In the genomic region with DNA sequence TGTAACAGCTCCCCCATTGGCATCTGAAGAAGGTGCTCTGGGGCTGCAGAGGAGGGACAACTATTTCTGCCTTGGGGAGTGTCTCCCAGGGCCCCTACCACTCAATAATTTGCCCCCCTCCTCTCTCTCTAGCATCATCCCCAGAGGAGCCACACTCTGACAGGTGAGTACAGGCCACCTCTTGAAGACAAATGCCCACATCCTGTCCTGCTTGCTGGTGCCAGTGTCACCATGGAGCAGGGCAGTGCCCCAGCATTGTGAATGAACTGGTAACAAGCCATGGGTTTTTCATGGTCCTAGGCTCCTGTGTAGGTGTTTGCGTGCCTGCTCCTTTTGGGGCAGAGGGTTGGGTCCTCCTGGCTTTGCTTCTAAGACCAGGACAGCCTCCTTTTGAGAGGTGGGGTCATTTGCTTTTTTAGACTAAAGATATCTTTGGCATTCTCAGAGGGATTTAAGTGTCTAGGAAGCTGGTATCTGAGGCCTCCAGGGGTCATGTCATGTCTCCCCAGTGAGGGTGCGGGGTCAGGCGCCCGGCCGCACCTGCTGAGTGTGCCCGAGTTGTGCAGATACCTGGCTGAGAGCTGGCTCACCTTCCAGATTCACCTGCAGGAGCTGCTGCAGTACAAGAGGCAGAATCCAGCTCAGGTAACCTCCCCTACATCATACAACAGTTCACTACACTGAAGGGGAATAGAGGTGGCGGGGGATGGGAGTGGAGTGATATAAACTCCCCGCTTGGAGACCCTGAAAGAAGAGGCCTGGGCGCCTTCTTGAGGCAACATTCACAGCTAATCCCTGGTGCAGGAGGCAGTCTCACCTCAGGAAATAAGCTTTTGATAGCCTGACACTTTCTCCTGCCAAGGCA, we compare ENCODE assay signal across 14 cellular contexts. TPM values are rescaled to one million over a fixed set of nuclear protein-coding genes. Genes with fewer than 3 reads are reported as not detected.
DNase-seq lines count a peak whose midpoint lies in the region; ATAC-seq, FAIRE-seq and TF ChIP-seq lines count a peak whose summit lies in the region.
"Had no signal": no experiment of that assay in that cellular context is flagged by ENCODE, and none has a peak within 500 bp of the region (broad histone marks: within the 10 kb centered on the region; RNA-seq: fewer than 3 reads in every experiment).

No MANE protein-coding gene starts in this region.

- peaks cover 17% of the 10 kb centered on the region for H3K79me1 ChIP-seq in trophoblast cell (ENCODE audit: low read length)

- BruUV-seq in OCI-LY7 (replicated peaks; lab: Mats Ljungman, UMichigan) = no TSS peak

- peaks cover 64% of the 10 kb centered on the region for H3K36me3 ChIP-seq in OCI-LY7 (ENCODE audit: insufficient read depth, low read length)
- H3K36me3 ChIP-seq in trophoblast cell (ENCODE audit: control insufficient read depth in 1 of 2, insufficient read depth in 2 of 2, low read length in 2 of 2) = peaks cover 39 to 48% of the 10 kb centered on the region in 2 experiments

- ATAC-seq in effector memory CD8-positive, alpha-beta T cell (replicated peaks) = no peak

- H3K9ac ChIP-seq in trophoblast cell (ENCODE audit: low read length) = no peak overlapping the region

- H3K4me1 ChIP-seq in OCI-LY7 (ENCODE audit: insufficient read depth, low read length, poor library complexity, severe bottlenecking) (peaks cover 18% of the 10 kb centered on the region), trophoblast cell (ENCODE audit: control insufficient read depth in 1 of 2, insufficient read depth in 2 of 2, low read length in 2 of 2) (peaks cover 3 to 9% of the 10 kb centered on the region in 2 experiments)

- peak overlapping the region; percentile 21 for H3K18ac ChIP-seq in trophoblast cell (ENCODE audit: low read length)

- H3K4me3 ChIP-seq in OCI-LY7 (ENCODE audit: low read depth, low read length, poor library complexity, severe bottlenecking) = peak overlapping the region; percentile 88
- no peak overlapping the region for H3K4me3 ChIP-seq in trophoblast cell (ENCODE audit: low read depth, low read length)

- no peaks in the 10 kb centered on the region for H3K9me3 Mint-ChIP-seq in T-helper 1 cell treated with Interleukin-12 subunit alpha and Interleukin-12 subunit beta and Interleukin-4 antibody, amounts not matched to agents 30 μg/mL and 1 μg/mL, for 36 hours
- no peaks in the 10 kb centered on the region for H3K9me3 Mint-ChIP-seq in effector memory CD8-positive, alpha-beta T cell

- H3K9me2 ChIP-seq in OCI-LY7 (ENCODE audit: insufficient read depth, low read length) = no peaks in the 10 kb centered on the region

- H3K36me3 Mint-ChIP-seq in T-helper 1 cell treated with Interleukin-12 subunit alpha and Interleukin-12 subunit beta and Interleukin-4 antibody, amounts not matched to agents 30 μg/mL and 1 μg/mL, for 36 hours (ENCODE audit: low read depth) = peaks cover 31% of the 10 kb centered on the region
- peaks cover 50% of the 10 kb centered on the region for H3K36me3 Mint-ChIP-seq in effector memory CD8-positive, alpha-beta T cell (ENCODE audit: insufficient read depth)

- peaks cover 26% of the 10 kb centered on the region; the same call in 1 of the 2 replicates for H3K79me2 ChIP-seq in OCI-LY7 (ENCODE audit: insufficient read depth, low read depth, low read length)
- H3K79me2 ChIP-seq in trophoblast cell (ENCODE audit: control insufficient read depth, insufficient read depth, low read length, poor library complexity) = peaks cover 7% of the 10 kb centered on the region

- H4K12ac ChIP-seq in trophoblast cell (ENCODE audit: low read depth, low read length) = no peak overlapping the region

- H2BK5ac ChIP-seq in trophoblast cell (ENCODE audit: low read depth, low read length, poor library complexity) = no peak overlapping the region

- H3K27ac ChIP-seq in OCI-LY7 (ENCODE audit: low read depth, low read length, poor library complexity, severe bottlenecking) (no peak overlapping the region), trophoblast cell (ENCODE audit: low read depth, low read length) (no peak overlapping the region)
- H3K27ac ChIP-seq: cardiac muscle cell had no signal

- no peak overlapping the region for H4K8ac ChIP-seq in trophoblast cell (ENCODE audit: low read depth, low read length)

- H3K4me1 Mint-ChIP-seq in T-helper 1 cell treated with Interleukin-12 subunit alpha and Interleukin-12 subunit beta and Interleukin-4 antibody, amounts not matched to agents 30 μg/mL and 1 μg/mL, for 36 hours (ENCODE audit: low read depth) = peaks cover 57% of the 10 kb centered on the region
- peaks cover 40 to 43% of the 10 kb centered on the region in 2 donors for H3K4me1 Mint-ChIP-seq in effector memory CD8-positive, alpha-beta T cell (ENCODE audit: low read depth in 2 of 2)

- CTCF ChIA-PET in OCI-LY7 (lab: Charles Lee; ENCODE audit: unreplicated experiment) = no interaction called here

- H3K27me3 Mint-ChIP-seq in T-helper 1 cell treated with Interleukin-12 subunit alpha and Interleukin-12 subunit beta and Interleukin-4 antibody, amounts not matched to agents 30 μg/mL and 1 μg/mL, for 36 hours (ENCODE audit: low read depth) = no peaks in the 10 kb centered on the region
- no peaks in the 10 kb centered on the region for H3K27me3 Mint-ChIP-seq in effector memory CD8-positive, alpha-beta T cell

- H3K14ac ChIP-seq in trophoblast cell (ENCODE audit: low read length) = no peak overlapping the region

- TF ChIP-seq CTCF in OCI-LY7 (conservative IDR thresholded peaks at IDR 0.05; ENCODE audit: low read length) = no peak

- no peak for FAIRE-seq in frontal cortex (lab: Jason Lieb, UNC)
- FAIRE-seq: GM19239 had no signal

- peak overlapping the region; percentile 89 for H3K4me3 Mint-ChIP-seq in T-helper 1 cell treated with Interleukin-12 subunit alpha and Interleukin-12 subunit beta and Interleukin-4 antibody, amounts not matched to agents 30 μg/mL and 1 μg/mL, for 36 hours
- H3K4me3 Mint-ChIP-seq in effector memory CD8-positive, alpha-beta T cell = peak overlapping the region; percentile 87 to 98

- H3K4me2 ChIP-seq in OCI-LY7 (ENCODE audit: low read length) (peak overlapping the region; percentile 95), trophoblast cell (ENCODE audit: low read length) (no peak overlapping the region)

- DNase-seq in T-helper 1 cell (no peak), OCI-LY7 (ENCODE audit: low spot score) (no peak), trophoblast cell (no peak), NCI-H2171 (lab: John Stamatoyannopoulos, UW) (no peak), frontal cortex (ENCODE audit: low spot score in 2 of 2) (no peak)
- DNase-seq in effector memory CD8-positive, alpha-beta T cell = no peak
- DNase-seq in NK-92 treated with Interleukin-12 subunit alpha and Interleukin-12 subunit beta, amount 100 ng/mL, for 24 hours (lab: John Stamatoyannopoulos, UW) = no peak
- DNase-seq: 8988T; NCI-H2081 treated with DMSO at 0.1 percent for 48 hours; stimulated activated CD4-positive, alpha-beta T cell treated with anti-CD3 and anti-CD28 coated beads, Interleukin-2, amount 100 ng/mL, for 24 hours had no signal

- H2AK5ac ChIP-seq in trophoblast cell (ENCODE audit: low read length) = no peak overlapping the region

- POLR2A ChIA-PET in OCI-LY7 (lab: Charles Lee) = interaction anchor here (1.0 to 1.5 kb wide), 3 partner anchors 26 to 97 kb away, joined by 3 to 7 read pairs (median 3); a partner anchor contains a TSS

- WGBS in trophoblast cell (ENCODE audit: extremely low coverage, insufficient coverage, insufficient read length) = no CpG with 5 or more reads among the region's 9 CpGs

- H2BK12ac ChIP-seq in trophoblast cell (ENCODE audit: low read length) = no peak overlapping the region

- H3K4ac ChIP-seq in trophoblast cell (ENCODE audit: low read depth, low read length) = no peak overlapping the region

- H3K23ac ChIP-seq in trophoblast cell (ENCODE audit: low read length) = no peak overlapping the region

- intact Hi-C loops in OCI-LY7 (cut with micrococcal nuclease; ENCODE audit: unreplicated experiment) = loop anchor here (5.0 kb wide), 2 partner anchors 207 to 362 kb away; a partner anchor contains a TSS

- no peak overlapping the region for H4K91ac ChIP-seq in trophoblast cell (ENCODE audit: low read depth, low read length)

- no peak overlapping the region for H2AFZ ChIP-seq in OCI-LY7 (ENCODE audit: low read length)
- H2AFZ ChIP-seq in trophoblast cell (ENCODE audit: insufficient read depth, low read length, poor library complexity) = no peak overlapping the region

- H2BK120ac ChIP-seq in trophoblast cell (ENCODE audit: insufficient read depth, low read length, poor library complexity) = no peak overlapping the region

- peak overlapping the region; percentile 84 for H3K27ac Mint-ChIP-seq in T-helper 1 cell treated with Interleukin-12 subunit alpha and Interleukin-12 subunit beta and Interleukin-4 antibody, amounts not matched to agents 30 μg/mL and 1 μg/mL, for 36 hours
- H3K27ac Mint-ChIP-seq in effector memory CD8-positive, alpha-beta T cell = peak overlapping the region; percentile 97 to 98

- H3K9me3 ChIP-seq in OCI-LY7 (ENCODE audit: low read length) (no peaks in the 10 kb centered on the region), trophoblast cell (ENCODE audit: insufficient read depth, low read depth, low read length) (no peaks in the 10 kb centered on the region)
- H3K9me3 ChIP-seq: thoracic aorta had no signal

- H4K20me1 ChIP-seq in OCI-LY7 (ENCODE audit: insufficient read depth, low read length) = 0 out of 2 replicates have a peak, but pooled peaks cover 10% of the 10 kb centered on the region

- H3K27me3 ChIP-seq in trophoblast cell (ENCODE audit: insufficient read depth, low read length) = no peaks in the 10 kb centered on the region
- H3K27me3 ChIP-seq: cardiac muscle cell had no signal

RNA-seq across cellular contexts. Expression of a gene that starts 1.8 kb away (rescaled TPM):
- total RNA-seq in OCI-LY7 (2014; rRNA removed; shearing (Covaris generic)) = 44.9 and 59.1 TPM in 2 replicates
- total RNA-seq in OCI-LY7 (2022) = 74.6 and 88.2 TPM in 2 replicates
- 35.0 and 38.2 TPM in 2 replicates for polyA plus RNA-seq in trophoblast cell (2013)
- total RNA-seq in frontal cortex = 73.4 TPM

RNA-seq across cellular contexts. Expression of a gene that starts 3.1 kb away (rescaled TPM):
- total RNA-seq in OCI-LY7 (2014; rRNA removed; shearing (Covaris generic)) = 39.2 and 40.1 TPM in 2 replicates
- 67.5 and 68.2 TPM in 2 replicates for total RNA-seq in OCI-LY7 (2022)
- 18.0 and 19.3 TPM in 2 replicates for polyA plus RNA-seq in trophoblast cell (2013)
- total RNA-seq in frontal cortex = 32.2 TPM

RNA-seq across cellular contexts. Expression of a gene that starts 10.0 kb away (rescaled TPM):
- total RNA-seq in OCI-LY7 (2014; rRNA removed; shearing (Covaris generic)) = 2.7 and 4.0 TPM in 2 replicates
- total RNA-seq in OCI-LY7 (2022) (3.1 and 6.7 TPM in 2 replicates), frontal cortex (under 0.01 TPM)
- polyA plus RNA-seq in trophoblast cell (2013) = 0.18 and 0.40 TPM in 2 replicates
- polyA plus RNA-seq: cardiac muscle cell had no signal

RNA-seq across cellular contexts. Expression of a gene that starts 19.2 kb away (rescaled TPM):
- 12.7 and 14.9 TPM in 2 replicates for total RNA-seq in OCI-LY7 (2014; rRNA removed; shearing (Covaris generic))
- 12.3 and 14.3 TPM in 2 replicates for total RNA-seq in OCI-LY7 (2022)
- polyA plus RNA-seq in trophoblast cell (2013) = 8.6 TPM in 2 replicates
- total RNA-seq in frontal cortex = 8.6 TPM

RNA-seq across cellular contexts. Expression of a gene that starts 26.7 kb away (rescaled TPM):
- 42.4 and 51.6 TPM in 2 replicates for total RNA-seq in OCI-LY7 (2014; rRNA removed; shearing (Covaris generic))
- 35.3 and 35.9 TPM in 2 replicates for total RNA-seq in OCI-LY7 (2022)
- polyA plus RNA-seq in trophoblast cell (2013) = 26.1 and 26.8 TPM in 2 replicates
- 10.2 TPM for total RNA-seq in frontal cortex
